Comparison of ENCODE assay signal across 26 cellular contexts in genomic region chr12:70045036-70045435, GRCh38.
DNase-seq lines count a peak whose midpoint lies in the region; ATAC-seq, FAIRE-seq and TF ChIP-seq lines count a peak whose summit lies in the region.
"Had no signal": no experiment of that assay in that cellular context is flagged by ENCODE, and none has a peak within 500 bp of the region (broad histone marks: within the 10 kb centered on the region; RNA-seq: fewer than 3 reads in every experiment).

No MANE protein-coding gene starts in this region.

- POLR2A ChIA-PET in T-cell (lab: Charles Lee): no interaction called here

- no peak overlapping the region for H3K27ac ChIP-seq in left ventricle myocardium inferior (replicated peaks)
- H3K27ac ChIP-seq: BLaER1 treated with 17β-estradiol and CSF1 and Interleukin-3, amounts not matched to agents 10 nM and 100 nM; esophagus muscularis mucosa; HL-60; neutrophil; Peyer's patch; SK-N-MC; tibial nerve had no signal

- H3K4me1 ChIP-seq in left ventricle myocardium inferior: peaks cover 28% of the 10 kb centered on the region

- peak; percentile 29 for ATAC-seq in Right ventricle myocardium superior (ENCODE audit: poor library complexity)
- ATAC-seq in T-cell (replicated peaks in 1 of 4): no peak
- no peak for ATAC-seq in GM19452 (IDR thresholded peaks at IDR 0.05; ENCODE audit: unreplicated experiment)
- ATAC-seq: stimulated activated naive CD8-positive, alpha-beta T cell treated with anti-CD3 and anti-CD28 coated beads, Interleukin-15, amount 100 ng/mL, for 72 hours had no signal

- FAIRE-seq in bronchial epithelial cell (lab: Jason Lieb, UNC): no peak
- FAIRE-seq: GM12892 had no signal

- H3K4me3 ChIP-seq in left ventricle myocardium inferior (no peak overlapping the region), bronchial epithelial cell (ENCODE audit: low read depth, low read length) (no peak overlapping the region)
- H3K4me3 ChIP-seq: BLaER1 treated with 17β-estradiol and CSF1 and Interleukin-3, amounts not matched to agents 10 nM and 100 nM; esophagus muscularis mucosa; MG63; Peyer's patch; SK-N-MC; tibial nerve had no signal

- no peak overlapping the region for H3K4me3 Mint-ChIP-seq in T-cell
- H3K4me3 Mint-ChIP-seq: activated naive CD4-positive, alpha-beta T cell treated with anti-CD3 and anti-CD28 coated beads, Interleukin-2, amount 10 ng/mL, durations not matched to agents 7 days and 5 days; IgD-negative memory B cell; stimulated activated naive CD8-positive, alpha-beta T cell treated with anti-CD3 and anti-CD28 coated beads, Interleukin-15, amount 100 ng/mL, for 72 hours had no signal

- DNase-seq in Right ventricle myocardium superior (no peak), left ventricle myocardium inferior (no peak), bronchial epithelial cell (ENCODE audit: low read depth) (peak; percentile 23), iris pigment epithelial cell (ENCODE audit: low read depth) (peak; percentile 42), stromal cell of bone marrow (ENCODE audit: low read depth) (peak; percentile 11), T-cell (no peak), NCI-H2081 treated with DMSO at 0.1 percent for 48 hours (lab: John Stamatoyannopoulos, UW) (no peak)
- DNase-seq: activated CD4-positive, alpha-beta T cell treated with anti-CD3 and anti-CD28 coated beads for 48 hours; activated naive CD4-positive, alpha-beta T cell treated with anti-CD3 and anti-CD28 coated beads, Interleukin-2, amount 10 ng/mL, durations not matched to agents 7 days and 5 days; anterior cingulate cortex; Caco-2; effector memory CD4-positive, alpha-beta T cell; MG63; NCI-H1436; NCI-H510A treated with DMSO at 0.1 percent for 48 hours; Peyer's patch; stimulated activated naive CD8-positive, alpha-beta T cell treated with anti-CD3 and anti-CD28 coated beads, Interleukin-15, amount 100 ng/mL, for 72 hours had no signal

- TF ChIP-seq CTCF in left ventricle myocardium inferior (IDR thresholded peaks at IDR 0.05; ENCODE audit: borderline replicate concordance) (no peak), bronchial epithelial cell (IDR thresholded peaks at IDR 0.05; ENCODE audit: insufficient read depth, low read length, severe bottlenecking) (no peak)

- intact Hi-C loops in Right ventricle myocardium superior (cut with DNase I): no loop called here
- intact Hi-C loops in left ventricle myocardium inferior (cut with micrococcal nuclease): no loop called here

- no peaks in the 10 kb centered on the region for H3K36me3 Mint-ChIP-seq in T-cell
- H3K36me3 Mint-ChIP-seq: activated naive CD4-positive, alpha-beta T cell treated with anti-CD3 and anti-CD28 coated beads, Interleukin-2, amount 10 ng/mL, durations not matched to agents 7 days and 5 days; IgD-negative memory B cell had no signal

- no peak overlapping the region for H3K27ac Mint-ChIP-seq in T-cell
- H3K27ac Mint-ChIP-seq: activated naive CD4-positive, alpha-beta T cell treated with anti-CD3 and anti-CD28 coated beads, Interleukin-2, amount 10 ng/mL, durations not matched to agents 7 days and 5 days; stimulated activated naive CD8-positive, alpha-beta T cell treated with anti-CD3 and anti-CD28 coated beads, Interleukin-15, amount 100 ng/mL, for 72 hours had no signal

- CTCF ChIA-PET in T-cell (lab: Charles Lee): no interaction called here

- H3K36me3 ChIP-seq in left ventricle myocardium inferior (no peaks in the 10 kb centered on the region), bronchial epithelial cell (ENCODE audit: control insufficient read depth, insufficient read depth, low read length) (no peaks in the 10 kb centered on the region)
- H3K36me3 ChIP-seq: BLaER1 treated with 17β-estradiol and CSF1 and Interleukin-3, amounts not matched to agents 10 nM and 100 nM; esophagus muscularis mucosa; MG63; neutrophil; Peyer's patch; tibial nerve had no signal

- H3K27me3 ChIP-seq in left ventricle myocardium inferior (ENCODE audit: low read depth) (no peaks in the 10 kb centered on the region), bronchial epithelial cell (ENCODE audit: control insufficient read depth, insufficient read depth, low read length) (no peaks in the 10 kb centered on the region)
- H3K27me3 ChIP-seq: BLaER1 treated with 17β-estradiol and CSF1 and Interleukin-3, amounts not matched to agents 10 nM and 100 nM; esophagus muscularis mucosa; MG63; neutrophil; Peyer's patch; tibial nerve had no signal

- H3K9me3 Mint-ChIP-seq in T-cell: no peaks in the 10 kb centered on the region
- H3K9me3 Mint-ChIP-seq: activated naive CD4-positive, alpha-beta T cell treated with anti-CD3 and anti-CD28 coated beads, Interleukin-2, amount 10 ng/mL, durations not matched to agents 7 days and 5 days; IgD-negative memory B cell; stimulated activated naive CD8-positive, alpha-beta T cell treated with anti-CD3 and anti-CD28 coated beads, Interleukin-15, amount 100 ng/mL, for 72 hours had no signal

- peaks cover 0 to 7% of the 10 kb centered on the region in 2 donors for H3K27me3 Mint-ChIP-seq in T-cell
- H3K27me3 Mint-ChIP-seq: activated naive CD4-positive, alpha-beta T cell treated with anti-CD3 and anti-CD28 coated beads, Interleukin-2, amount 10 ng/mL, durations not matched to agents 7 days and 5 days; IgD-negative memory B cell had no signal

- no peaks in the 10 kb centered on the region for H3K9me3 ChIP-seq in left ventricle myocardium inferior (replicated peaks)
- H3K9me3 ChIP-seq: BLaER1 treated with 17β-estradiol and CSF1 and Interleukin-3, amounts not matched to agents 10 nM and 100 nM; Caco-2; esophagus muscularis mucosa; MG63; neutrophil; Peyer's patch; tibial nerve had no signal

- peaks cover 0 to 4% (median 0%) of the 10 kb centered on the region in 3 donors for H3K4me1 Mint-ChIP-seq in T-cell

Comparison
In these comparisons a context has a peak if more than half of its experiments do, and no peak if none do; other contexts are left out.
1. DNase-seq: peak in bronchial epithelial cell (single experiment), iris pigment epithelial cell (single experiment) and stromal cell of bone marrow (single experiment); none in Right ventricle myocardium superior (single experiment), left ventricle myocardium inferior (single experiment), T-cell (0 of 34) and NCI-H2081 treated with DMSO at 0.1 percent for 48 hours (single experiment).